ENCODE assay signal across 1 cellular context in genomic region chr7:157386979-157387800, GRCh38.
TF ChIP-seq lines count a peak whose summit lies in the region.

No MANE protein-coding gene starts in this region.

TF ChIP-seq in K562, 482 proteins besides CTCF, POLR2A, EP300 and RAD21 (continued from another document and continues in another):
- TF ChIP-seq GMEB1 (CRISPR knock-in tag; IDR thresholded peaks at IDR 0.05) (no peak), CHD1 (IDR thresholded peaks at IDR 0.05; ENCODE audit: low read length) (no peak), MBD2 (IDR thresholded peaks at IDR 0.05; ENCODE audit: borderline replicate concordance, low read depth) (no peak), MIER1 (IDR thresholded peaks at IDR 0.05; ENCODE audit: low read depth) (no peak), ESRRA (IDR thresholded peaks at IDR 0.05; ENCODE audit: borderline replicate concordance, low read depth) (no peak), CEBPB (tag; IDR thresholded peaks at IDR 0.05) (no peak), POLR3G (IDR thresholded peaks at IDR 0.05; ENCODE audit: extremely low read depth, insufficient read length, insufficient replicate concordance) (no peak), HCFC1 (IDR thresholded peaks at IDR 0.05; ENCODE audit: low read depth, low read length) (peak; percentile 45; the same call in 1 of the 2 replicates), PTTG1 (tag; IDR thresholded peaks at IDR 0.05; ENCODE audit: low read depth) (no peak), IRF1 (CRISPR knock-in tag; IDR thresholded peaks at IDR 0.05; ENCODE audit: borderline replicate concordance) (no peak), ZFP36 (IDR thresholded peaks at IDR 0.05; ENCODE audit: low read depth, low read length, partially characterized antibody) (no peak), ZC3H11A (IDR thresholded peaks at IDR 0.05; ENCODE audit: low read depth, low read length) (no peak), MCM3 (IDR thresholded peaks at IDR 0.05) (no peak), ZNF232 (CRISPR knock-in tag; IDR thresholded peaks at IDR 0.05) (no peak), KDM5B (IDR thresholded peaks at IDR 0.05; ENCODE audit: insufficient replicate concordance, low read depth, low read length) (no peak), FOXK2 (conservative IDR thresholded peaks at IDR 0.05 in 1 of 2, IDR thresholded peaks at IDR 0.05 in 1 of 2; ENCODE audit: low read depth in 2 of 2) (peak; percentile 66 to 76; a peak in 2 of 4 replicates), RFX7 (CRISPR knock-in tag; IDR thresholded peaks at IDR 0.05) (no peak), ETV5 (CRISPR knock-in tag; IDR thresholded peaks at IDR 0.05; ENCODE audit: low read depth) (peak; percentile 82; the same call in 1 of the 2 replicates), PHTF2 (CRISPR knock-in tag; IDR thresholded peaks at IDR 0.05) (no peak), HSF4 (CRISPR knock-in tag; IDR thresholded peaks at IDR 0.05; ENCODE audit: borderline replicate concordance) (no peak), ZMIZ1 (IDR thresholded peaks at IDR 0.05; ENCODE audit: low read depth in 2 of 2, low read length in 2 of 2) (0 out of 4 replicates have a peak, but pooled peaks of 1 of the 2 experiments have one; percentile 31), ZNF75A (CRISPR knock-in tag; IDR thresholded peaks at IDR 0.05) (no peak), THRAP3 (IDR thresholded peaks at IDR 0.05; ENCODE audit: borderline replicate concordance) (0 out of 2 replicates have a peak, but pooled peaks have one; percentile 52), GATAD2A (IDR thresholded peaks at IDR 0.05) (no peak), KLF6 (CRISPR knock-in tag; IDR thresholded peaks at IDR 0.05; ENCODE audit: borderline replicate concordance) (no peak), TSC22D4 (tag; IDR thresholded peaks at IDR 0.05) (no peak), ZNF174 (CRISPR knock-in tag; IDR thresholded peaks at IDR 0.05) (no peak)
- TF ChIP-seq, protein P1, sequence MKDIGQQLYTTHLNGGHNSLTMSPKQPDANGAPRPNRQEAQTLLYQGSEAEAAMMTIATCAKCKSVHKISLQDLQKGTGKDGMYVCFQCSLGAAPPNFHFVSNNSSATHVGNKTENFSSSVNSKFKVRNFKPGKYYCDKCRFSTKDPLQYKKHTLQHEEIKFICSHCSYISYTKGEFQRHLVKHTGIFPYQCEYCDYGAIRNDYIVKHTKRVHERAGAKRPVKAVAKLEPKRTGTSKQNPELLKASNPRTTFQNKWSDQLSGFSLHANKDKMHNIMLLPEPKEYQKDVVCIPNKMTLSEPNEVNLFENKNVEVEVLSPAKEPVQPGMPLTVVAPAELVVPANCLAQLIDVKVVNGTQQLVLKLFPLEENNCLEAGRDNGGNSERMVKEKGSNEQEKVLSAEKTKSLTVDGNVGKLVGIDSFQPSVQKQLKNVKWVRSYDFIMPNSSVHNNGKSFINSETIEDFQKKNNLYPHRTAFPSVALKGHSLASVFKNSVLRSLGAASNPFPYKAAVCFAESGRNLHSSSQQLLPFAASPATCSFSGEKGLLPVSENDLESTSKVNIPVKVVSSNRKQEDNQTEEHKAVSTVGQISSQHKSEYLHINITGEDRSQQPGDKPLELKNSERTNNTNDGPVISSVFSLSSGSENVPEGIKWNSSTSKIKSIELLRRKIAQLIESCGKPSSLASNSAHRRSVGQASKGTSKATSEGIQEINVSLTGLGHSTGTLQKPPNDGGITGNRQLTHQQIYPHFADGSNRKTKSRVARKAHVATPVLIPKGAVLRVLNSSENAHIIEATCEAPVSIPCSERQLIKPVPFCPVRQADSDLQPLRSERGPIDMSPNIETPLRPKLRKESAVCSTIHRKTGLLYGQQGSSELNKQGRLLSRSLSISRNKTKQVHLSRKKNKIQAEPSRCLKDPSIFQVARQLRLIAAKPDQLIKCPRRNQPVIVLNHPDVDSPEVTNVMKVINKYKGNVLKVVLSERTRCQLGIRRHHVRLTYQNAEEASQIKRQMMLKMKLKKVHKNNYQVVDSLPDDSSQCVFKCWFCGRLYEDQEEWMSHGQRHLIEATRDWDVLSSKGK (CRISPR knock-in tag; IDR thresholded peaks at IDR 0.05): no peak
- TF ChIP-seq, protein P2, sequence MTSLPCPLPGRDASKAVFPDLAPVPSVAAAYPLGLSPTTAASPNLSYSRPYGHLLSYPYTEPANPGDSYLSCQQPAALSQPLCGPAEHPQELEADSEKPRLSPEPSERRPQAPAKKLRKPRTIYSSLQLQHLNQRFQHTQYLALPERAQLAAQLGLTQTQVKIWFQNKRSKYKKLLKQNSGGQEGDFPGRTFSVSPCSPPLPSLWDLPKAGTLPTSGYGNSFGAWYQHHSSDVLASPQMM (CRISPR knock-in tag; IDR thresholded peaks at IDR 0.05): no peak
- TF ChIP-seq, protein P3, sequence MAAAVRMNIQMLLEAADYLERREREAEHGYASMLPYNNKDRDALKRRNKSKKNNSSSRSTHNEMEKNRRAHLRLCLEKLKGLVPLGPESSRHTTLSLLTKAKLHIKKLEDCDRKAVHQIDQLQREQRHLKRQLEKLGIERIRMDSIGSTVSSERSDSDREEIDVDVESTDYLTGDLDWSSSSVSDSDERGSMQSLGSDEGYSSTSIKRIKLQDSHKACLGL (CRISPR knock-in tag; IDR thresholded peaks at IDR 0.05; ENCODE audit: borderline replicate concordance, poor library complexity, severe bottlenecking): no peak
- TF ChIP-seq, protein P4, sequence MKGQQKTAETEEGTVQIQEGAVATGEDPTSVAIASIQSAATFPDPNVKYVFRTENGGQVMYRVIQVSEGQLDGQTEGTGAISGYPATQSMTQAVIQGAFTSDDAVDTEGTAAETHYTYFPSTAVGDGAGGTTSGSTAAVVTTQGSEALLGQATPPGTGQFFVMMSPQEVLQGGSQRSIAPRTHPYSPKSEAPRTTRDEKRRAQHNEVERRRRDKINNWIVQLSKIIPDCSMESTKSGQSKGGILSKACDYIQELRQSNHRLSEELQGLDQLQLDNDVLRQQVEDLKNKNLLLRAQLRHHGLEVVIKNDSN (CRISPR knock-in tag; IDR thresholded peaks at IDR 0.05): peak; percentile 90
- TF ChIP-seq, protein P5, sequence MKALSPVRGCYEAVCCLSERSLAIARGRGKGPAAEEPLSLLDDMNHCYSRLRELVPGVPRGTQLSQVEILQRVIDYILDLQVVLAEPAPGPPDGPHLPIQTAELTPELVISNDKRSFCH (CRISPR knock-in tag; IDR thresholded peaks at IDR 0.05): no peak
- TF ChIP-seq, protein P5 (tag; IDR thresholded peaks at IDR 0.05): no peak
- TF ChIP-seq, protein P6, sequence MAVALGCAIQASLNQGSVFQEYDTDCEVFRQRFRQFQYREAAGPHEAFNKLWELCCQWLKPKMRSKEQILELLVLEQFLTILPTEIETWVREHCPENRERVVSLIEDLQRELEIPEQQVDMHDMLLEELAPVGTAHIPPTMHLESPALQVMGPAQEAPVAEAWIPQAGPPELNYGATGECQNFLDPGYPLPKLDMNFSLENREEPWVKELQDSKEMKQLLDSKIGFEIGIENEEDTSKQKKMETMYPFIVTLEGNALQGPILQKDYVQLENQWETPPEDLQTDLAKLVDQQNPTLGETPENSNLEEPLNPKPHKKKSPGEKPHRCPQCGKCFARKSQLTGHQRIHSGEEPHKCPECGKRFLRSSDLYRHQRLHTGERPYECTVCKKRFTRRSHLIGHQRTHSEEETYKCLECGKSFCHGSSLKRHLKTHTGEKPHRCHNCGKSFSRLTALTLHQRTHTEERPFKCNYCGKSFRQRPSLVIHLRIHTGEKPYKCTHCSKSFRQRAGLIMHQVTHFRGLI (CRISPR knock-in tag; IDR thresholded peaks at IDR 0.05): no peak
- TF ChIP-seq, protein P7, sequence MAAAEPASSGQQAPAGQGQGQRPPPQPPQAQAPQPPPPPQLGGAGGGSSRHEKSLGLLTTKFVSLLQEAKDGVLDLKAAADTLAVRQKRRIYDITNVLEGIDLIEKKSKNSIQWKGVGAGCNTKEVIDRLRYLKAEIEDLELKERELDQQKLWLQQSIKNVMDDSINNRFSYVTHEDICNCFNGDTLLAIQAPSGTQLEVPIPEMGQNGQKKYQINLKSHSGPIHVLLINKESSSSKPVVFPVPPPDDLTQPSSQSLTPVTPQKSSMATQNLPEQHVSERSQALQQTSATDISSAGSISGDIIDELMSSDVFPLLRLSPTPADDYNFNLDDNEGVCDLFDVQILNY (CRISPR knock-in tag; IDR thresholded peaks at IDR 0.05): no peak
- TF ChIP-seq, protein P8, sequence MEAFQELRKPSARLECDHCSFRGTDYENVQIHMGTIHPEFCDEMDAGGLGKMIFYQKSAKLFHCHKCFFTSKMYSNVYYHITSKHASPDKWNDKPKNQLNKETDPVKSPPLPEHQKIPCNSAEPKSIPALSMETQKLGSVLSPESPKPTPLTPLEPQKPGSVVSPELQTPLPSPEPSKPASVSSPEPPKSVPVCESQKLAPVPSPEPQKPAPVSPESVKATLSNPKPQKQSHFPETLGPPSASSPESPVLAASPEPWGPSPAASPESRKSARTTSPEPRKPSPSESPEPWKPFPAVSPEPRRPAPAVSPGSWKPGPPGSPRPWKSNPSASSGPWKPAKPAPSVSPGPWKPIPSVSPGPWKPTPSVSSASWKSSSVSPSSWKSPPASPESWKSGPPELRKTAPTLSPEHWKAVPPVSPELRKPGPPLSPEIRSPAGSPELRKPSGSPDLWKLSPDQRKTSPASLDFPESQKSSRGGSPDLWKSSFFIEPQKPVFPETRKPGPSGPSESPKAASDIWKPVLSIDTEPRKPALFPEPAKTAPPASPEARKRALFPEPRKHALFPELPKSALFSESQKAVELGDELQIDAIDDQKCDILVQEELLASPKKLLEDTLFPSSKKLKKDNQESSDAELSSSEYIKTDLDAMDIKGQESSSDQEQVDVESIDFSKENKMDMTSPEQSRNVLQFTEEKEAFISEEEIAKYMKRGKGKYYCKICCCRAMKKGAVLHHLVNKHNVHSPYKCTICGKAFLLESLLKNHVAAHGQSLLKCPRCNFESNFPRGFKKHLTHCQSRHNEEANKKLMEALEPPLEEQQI (IDR thresholded peaks at IDR 0.05): peak; percentile 92
- TF ChIP-seq, protein P9, sequence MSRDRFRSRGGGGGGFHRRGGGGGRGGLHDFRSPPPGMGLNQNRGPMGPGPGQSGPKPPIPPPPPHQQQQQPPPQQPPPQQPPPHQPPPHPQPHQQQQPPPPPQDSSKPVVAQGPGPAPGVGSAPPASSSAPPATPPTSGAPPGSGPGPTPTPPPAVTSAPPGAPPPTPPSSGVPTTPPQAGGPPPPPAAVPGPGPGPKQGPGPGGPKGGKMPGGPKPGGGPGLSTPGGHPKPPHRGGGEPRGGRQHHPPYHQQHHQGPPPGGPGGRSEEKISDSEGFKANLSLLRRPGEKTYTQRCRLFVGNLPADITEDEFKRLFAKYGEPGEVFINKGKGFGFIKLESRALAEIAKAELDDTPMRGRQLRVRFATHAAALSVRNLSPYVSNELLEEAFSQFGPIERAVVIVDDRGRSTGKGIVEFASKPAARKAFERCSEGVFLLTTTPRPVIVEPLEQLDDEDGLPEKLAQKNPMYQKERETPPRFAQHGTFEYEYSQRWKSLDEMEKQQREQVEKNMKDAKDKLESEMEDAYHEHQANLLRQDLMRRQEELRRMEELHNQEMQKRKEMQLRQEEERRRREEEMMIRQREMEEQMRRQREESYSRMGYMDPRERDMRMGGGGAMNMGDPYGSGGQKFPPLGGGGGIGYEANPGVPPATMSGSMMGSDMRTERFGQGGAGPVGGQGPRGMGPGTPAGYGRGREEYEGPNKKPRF (IDR thresholded peaks at IDR 0.05; ENCODE audit: low read depth, low read length): no peak
